Comparison of ENCODE assay signal across 1 cellular context in the genomic region with DNA sequence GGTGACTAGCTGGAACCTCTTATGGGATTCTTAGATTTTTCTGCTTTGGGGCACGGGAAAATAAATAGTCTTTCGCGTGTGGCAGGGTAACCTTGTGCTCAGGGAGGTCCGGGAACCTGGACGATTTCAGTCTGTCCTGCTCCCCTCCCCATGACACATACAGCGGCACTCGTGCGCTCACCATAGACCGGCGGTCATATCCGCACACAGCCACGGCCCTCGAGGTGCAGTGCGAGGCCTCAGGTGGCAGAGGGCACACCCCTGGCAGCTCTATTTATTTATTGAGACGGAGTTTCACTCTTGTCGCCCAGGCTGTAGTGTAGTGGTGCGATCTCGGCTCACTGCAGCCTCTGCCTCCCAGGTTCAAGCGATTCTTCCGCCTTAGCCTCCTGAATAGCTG.
TF ChIP-seq lines count a peak whose summit lies in the region.

No MANE protein-coding gene starts in this region.

TF ChIP-seq in HCT116, 20 proteins besides CTCF, POLR2A, EP300 and RAD21:
- TF ChIP-seq ZNF274 (IDR thresholded peaks at IDR 0.05; ENCODE audit: low read depth, low read length) (no peak), YY1 (IDR thresholded peaks at IDR 0.05; ENCODE audit: extremely low read depth, insufficient replicate concordance, low read depth, low read length) (no peak), FOSL1 (IDR thresholded peaks at IDR 0.05; ENCODE audit: low read depth) (no peak), SP1 (IDR thresholded peaks at IDR 0.05; ENCODE audit: low read depth) (no peak)
- TF ChIP-seq, protein P1, sequence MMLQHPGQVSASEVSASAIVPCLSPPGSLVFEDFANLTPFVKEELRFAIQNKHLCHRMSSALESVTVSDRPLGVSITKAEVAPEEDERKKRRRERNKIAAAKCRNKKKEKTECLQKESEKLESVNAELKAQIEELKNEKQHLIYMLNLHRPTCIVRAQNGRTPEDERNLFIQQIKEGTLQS (IDR thresholded peaks at IDR 0.05) = no peak
- TF ChIP-seq, protein P2, sequence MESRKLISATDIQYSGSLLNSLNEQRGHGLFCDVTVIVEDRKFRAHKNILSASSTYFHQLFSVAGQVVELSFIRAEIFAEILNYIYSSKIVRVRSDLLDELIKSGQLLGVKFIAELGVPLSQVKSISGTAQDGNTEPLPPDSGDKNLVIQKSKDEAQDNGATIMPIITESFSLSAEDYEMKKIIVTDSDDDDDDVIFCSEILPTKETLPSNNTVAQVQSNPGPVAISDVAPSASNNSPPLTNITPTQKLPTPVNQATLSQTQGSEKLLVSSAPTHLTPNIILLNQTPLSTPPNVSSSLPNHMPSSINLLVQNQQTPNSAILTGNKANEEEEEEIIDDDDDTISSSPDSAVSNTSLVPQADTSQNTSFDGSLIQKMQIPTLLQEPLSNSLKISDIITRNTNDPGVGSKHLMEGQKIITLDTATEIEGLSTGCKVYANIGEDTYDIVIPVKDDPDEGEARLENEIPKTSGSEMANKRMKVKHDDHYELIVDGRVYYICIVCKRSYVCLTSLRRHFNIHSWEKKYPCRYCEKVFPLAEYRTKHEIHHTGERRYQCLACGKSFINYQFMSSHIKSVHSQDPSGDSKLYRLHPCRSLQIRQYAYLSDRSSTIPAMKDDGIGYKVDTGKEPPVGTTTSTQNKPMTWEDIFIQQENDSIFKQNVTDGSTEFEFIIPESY (IDR thresholded peaks at IDR 0.05; ENCODE audit: extremely low read depth, insufficient replicate concordance, low read length) = no peak
